ENCODE assay signal across 9 cellular contexts in genomic region chr3:128322030-128323022, GRCh38.
A peak's percentile ranks its signal among the peaks of the same experiment; 100 is the strongest.
DNase-seq lines count a peak whose midpoint lies in the region; ATAC-seq lines count a peak whose summit lies in the region.
"Had no signal": no experiment of that assay in that cellular context is flagged by ENCODE, and none has a peak within 500 bp of the region (broad histone marks: within the 10 kb centered on the region; RNA-seq: fewer than 3 reads in every experiment).

No MANE protein-coding gene starts in this region.

- H3K4me1 ChIP-seq in SJCRH30: no peaks in the 10 kb centered on the region

- intact Hi-C loops in left ventricle myocardium superior (cut with micrococcal nuclease): no loop called here

- no peaks in the 10 kb centered on the region for H3K9me3 Mint-ChIP-seq in activated naive CD8-positive, alpha-beta T cell treated with anti-CD3 and anti-CD28 coated beads for 36 hours
- H3K9me3 Mint-ChIP-seq: dendritic cell treated with granulocyte-macrophage colony-stimulating factor and Interleukin-4, amounts not matched to agents 40 ng/mL and 50 ng/mL, for 4 days had no signal

- H3K4me1 Mint-ChIP-seq in activated naive CD8-positive, alpha-beta T cell treated with anti-CD3 and anti-CD28 coated beads for 36 hours: peaks cover 33% of the 10 kb centered on the region

- DNase-seq in NCI-H2227 (lab: John Stamatoyannopoulos, UW; ENCODE audit: unreplicated experiment) (peak; percentile 2), NCI-H2227 treated with DMSO at 0.1 percent for 48 hours (lab: John Stamatoyannopoulos, UW) (no peak), SJCRH30 (peak; percentile 33 to 49), left ventricle myocardium superior (peak; percentile 79), NCI-H1048 (lab: John Stamatoyannopoulos, UW) (no peak)
- peak; percentile 52 for DNase-seq in activated naive CD8-positive, alpha-beta T cell treated with anti-CD3 and anti-CD28 coated beads for 36 hours
- peak; percentile 19 to 39 for DNase-seq in stimulated activated CD4-positive, alpha-beta T cell treated with anti-CD3 and anti-CD28 coated beads, Interleukin-15, amount 100 ng/mL, for 48 hours (ENCODE audit: low read depth in 2 of 2)

- no peaks in the 10 kb centered on the region for H3K27me3 Mint-ChIP-seq in activated naive CD8-positive, alpha-beta T cell treated with anti-CD3 and anti-CD28 coated beads for 36 hours
- H3K27me3 Mint-ChIP-seq: dendritic cell treated with granulocyte-macrophage colony-stimulating factor and Interleukin-4, amounts not matched to agents 40 ng/mL and 50 ng/mL, for 4 days had no signal

- peaks cover 2% of the 10 kb centered on the region for H3K36me3 Mint-ChIP-seq in activated naive CD8-positive, alpha-beta T cell treated with anti-CD3 and anti-CD28 coated beads for 36 hours

- H3K4me3 ChIP-seq in SJCRH30: no peak overlapping the region

- H3K4me3 Mint-ChIP-seq in activated naive CD8-positive, alpha-beta T cell treated with anti-CD3 and anti-CD28 coated beads for 36 hours: no peak overlapping the region
- H3K4me3 Mint-ChIP-seq: dendritic cell treated with granulocyte-macrophage colony-stimulating factor and Interleukin-4, amounts not matched to agents 40 ng/mL and 50 ng/mL, for 4 days had no signal

- H3K27me3 ChIP-seq in SJCRH30: no peaks in the 10 kb centered on the region

- no peak overlapping the region for H3K27ac Mint-ChIP-seq in activated naive CD8-positive, alpha-beta T cell treated with anti-CD3 and anti-CD28 coated beads for 36 hours
- H3K27ac Mint-ChIP-seq: dendritic cell treated with granulocyte-macrophage colony-stimulating factor and Interleukin-4, amounts not matched to agents 40 ng/mL and 50 ng/mL, for 4 days had no signal

- no peaks in the 10 kb centered on the region for H3K36me3 ChIP-seq in SJCRH30

- no peak overlapping the region for H3K27ac ChIP-seq in SJCRH30

- no peaks in the 10 kb centered on the region for H3K9me3 ChIP-seq in SJCRH30 (replicated peaks)

- ATAC-seq in left ventricle myocardium superior (peak; percentile 59), HG03460 (IDR thresholded peaks at IDR 0.05; ENCODE audit: unreplicated experiment) (no peak)

Comparison
In these comparisons a context has a peak if more than half of its experiments do, and no peak if none do; other contexts are left out.
1. DNase-seq: peak in NCI-H2227 (single experiment), SJCRH30 (2 of 2), activated naive CD8-positive, alpha-beta T cell treated with anti-CD3 and anti-CD28 coated beads for 36 hours (single experiment), left ventricle myocardium superior (single experiment) and stimulated activated CD4-positive, alpha-beta T cell treated with anti-CD3 and anti-CD28 coated beads, Interleukin-15, amount 100 ng/mL, for 48 hours (2 of 2); none in NCI-H2227 treated with DMSO at 0.1 percent for 48 hours (single experiment) and NCI-H1048 (single experiment).